In genomic region chr19:17332360-17332676, GRCh38 we compare ENCODE assay signal across 14 cellular contexts. TPM values are rescaled to one million over a fixed set of nuclear protein-coding genes. Genes with fewer than 3 reads are reported as not detected.
A peak's percentile ranks its signal among the peaks of the same experiment; 100 is the strongest.
DNase-seq lines count a peak whose midpoint lies in the region; ATAC-seq and TF ChIP-seq lines count a peak whose summit lies in the region.
"Had no signal": no experiment of that assay in that cellular context is flagged by ENCODE, and none has a peak within 500 bp of the region (broad histone marks: within the 10 kb centered on the region; RNA-seq: fewer than 3 reads in every experiment).

No MANE protein-coding gene starts in this region.

- peaks cover 19% of the 10 kb centered on the region for H3K36me3 Mint-ChIP-seq in nephron (ENCODE audit: low read depth)

- POLR2A ChIA-PET in SK-N-SH (lab: Yijun Ruan, JAX) (interaction anchor here (0.5 to 1.6 kb wide), 3 partner anchors 23 to 129 kb away, joined by 3 to 8 read pairs (median 4); partner anchors contain the start of genes ABHD8 and DDA1), RWPE1 (lab: Yijun Ruan, JAX; ENCODE audit: low non-redundant PET) (interaction anchor here (0.6 kb wide), 1 partner anchor 13 kb away, joined by 3 read pairs; no protein-coding TSS in a partner anchor)

- no peak for ATAC-seq in SK-N-SH treated with all-trans-retinoic acid at 6 μM for 48 hours
- no peak for ATAC-seq in HG02763 (IDR thresholded peaks at IDR 0.05; ENCODE audit: unreplicated experiment)

- H3K27ac ChIP-seq in SK-N-SH (ENCODE audit: low read depth in 2 of 2, low read length in 1 of 2) (no peak overlapping the region), RWPE1 (peak overlapping the region; percentile 98), coronary artery (no peak overlapping the region), stomach (no peak overlapping the region)

- TF ChIP-seq POLR2A in stomach (IDR thresholded peaks at IDR 0.05): no peak

- H3K4me1 Mint-ChIP-seq in nephron: peaks cover 20% of the 10 kb centered on the region

- intact Hi-C loops in stomach (cut with DNase I; ENCODE audit: low total_unique reads): no loop called here

- H3K9ac ChIP-seq in SK-N-SH: no peak overlapping the region

- H3K4me3 Mint-ChIP-seq in nephron: peak overlapping the region; percentile 76 to 79 (median 78)
- H3K4me3 Mint-ChIP-seq: CD14-positive monocyte had no signal

- peaks cover 0 to 8% of the 10 kb centered on the region in 2 experiments for H3K36me3 ChIP-seq in SK-N-SH (replicated peaks in 1 of 2; ENCODE audit: control insufficient read depth in 1 of 2, insufficient read depth in 2 of 2, low read length in 1 of 2)
- H3K36me3 ChIP-seq in stomach: peaks cover 0 to 12% (median 7%) of the 10 kb centered on the region in 4 donors

- no peaks in the 10 kb centered on the region for H3K9me2 ChIP-seq in SK-N-SH

- H3K27me3 Mint-ChIP-seq in nephron (ENCODE audit: low read depth): peaks cover 23% of the 10 kb centered on the region

- no peaks in the 10 kb centered on the region for H3K79me2 ChIP-seq in SK-N-SH (ENCODE audit: insufficient read depth)

- no peak for TF ChIP-seq RAD21 in SK-N-SH (IDR thresholded peaks at IDR 0.05; ENCODE audit: low read length)

- H3K9me3 ChIP-seq in SK-N-SH (no peaks in the 10 kb centered on the region), stomach (no peaks in the 10 kb centered on the region)

- no peak for TF ChIP-seq CTCF in SK-N-SH (IDR thresholded peaks at IDR 0.05)
- TF ChIP-seq CTCF in RWPE1 (conservative IDR thresholded peaks at IDR 0.05; ENCODE audit: low read depth): no peak
- TF ChIP-seq CTCF in nephron (IDR thresholded peaks at IDR 0.05; ENCODE audit: unreplicated experiment in 3 of 3): no peak
- TF ChIP-seq CTCF in coronary artery (IDR thresholded peaks at IDR 0.05): no peak
- no peak for TF ChIP-seq CTCF in stomach (IDR thresholded peaks at IDR 0.05)

- no peak overlapping the region for H2AFZ ChIP-seq in SK-N-SH (ENCODE audit: low read depth)

- TF ChIP-seq EP300 in SK-N-SH (IDR thresholded peaks at IDR 0.05; ENCODE audit: borderline replicate concordance in 1 of 2, low read depth in 1 of 2, low read length in 1 of 2) (no peak), stomach (IDR thresholded peaks at IDR 0.05) (no peak)

- WGBS in SK-N-SH (ENCODE audit: low lambda C conversion rate): 95% methylated on average over 8 of the region's 8 CpGs
- 88 to 96% (median 93%) methylated on average over 8 of the region's 8 CpGs for whole genome bisulfite sequencing in stomach, 5 donors

- H3F3A ChIP-seq in SK-N-SH (replicated peaks; ENCODE audit: insufficient read depth): peaks cover 8% of the 10 kb centered on the region

- H3K4me3 ChIP-seq in SK-N-SH (ENCODE audit: low read depth in 2 of 2, low read length in 1 of 2) (no peak overlapping the region), coronary artery (no peak overlapping the region), stomach (no peak overlapping the region)

- no peak overlapping the region for H3K27ac Mint-ChIP-seq in nephron
- H3K27ac Mint-ChIP-seq: CD14-positive monocyte had no signal

- H3K27me3 ChIP-seq in SK-N-SH (ENCODE audit: insufficient read depth) (no peaks in the 10 kb centered on the region), stomach (peaks cover 0 to 36% (median 11%) of the 10 kb centered on the region in 3 donors)

- no peaks in the 10 kb centered on the region for H4K20me1 ChIP-seq in SK-N-SH (ENCODE audit: insufficient read depth)

- DNase-seq in SK-N-SH (no peak), RWPE1 (ENCODE audit: low spot score) (no peak), coronary artery (ENCODE audit: low spot score) (no peak), stomach (no peak), GOT3 (lab: John Stamatoyannopoulos, UW) (no peak)
- DNase-seq: 8988T, AML-193, NCI-H1694 treated with DMSO at 0.1 percent for 48 hours, NCI-H2081 treated with DMSO at 0.1 percent for 48 hours had no signal

- H3K9me3 Mint-ChIP-seq in nephron: no peaks in the 10 kb centered on the region
- H3K9me3 Mint-ChIP-seq: H9 had no signal

- CTCF ChIA-PET in SK-N-SH (lab: Yijun Ruan, JAX) (interaction anchor here (0.9 to 1.8 kb wide), 5 partner anchors 13 to 59 kb away, joined by 3 to 7 read pairs (median 5); partner anchors contain the start of gene MRPL34), RWPE1 (lab: Yijun Ruan, JAX) (interaction anchor here (1.2 kb wide), 1 partner anchor 27 kb away, joined by 3 read pairs; the partner anchor contains the start of gene MRPL34)

- no peak overlapping the region for H3K4me2 ChIP-seq in SK-N-SH

- H3K4me1 ChIP-seq in SK-N-SH (ENCODE audit: control insufficient read depth in 1 of 2, insufficient read depth in 2 of 2, low read depth in 1 of 2, low read length in 1 of 2) (peaks cover 0 to 16% of the 10 kb centered on the region in 2 experiments; a peak in 1 of 4 replicates), stomach (peaks cover 32 to 62% (median 48%) of the 10 kb centered on the region in 4 donors)

TF ChIP-seq in SK-N-SH treated with all-trans-retinoic acid at 6 μM for 48 hours, 23 proteins besides CTCF, POLR2A, EP300 and RAD21 (continues in another document):
- no peak for TF ChIP-seq ESRRG (CRISPR knock-in tag; IDR thresholded peaks at IDR 0.05)
- TF ChIP-seq PATZ1 (CRISPR knock-in tag; IDR thresholded peaks at IDR 0.05; ENCODE audit: borderline replicate concordance): no peak
- no peak for TF ChIP-seq POU6F1 (CRISPR knock-in tag; IDR thresholded peaks at IDR 0.05; ENCODE audit: borderline replicate concordance, low read depth)
- TF ChIP-seq ZFP30 (CRISPR knock-in tag; IDR thresholded peaks at IDR 0.05): no peak
- TF ChIP-seq CSRNP3 (CRISPR knock-in tag; IDR thresholded peaks at IDR 0.05): no peak
- no peak for TF ChIP-seq TCF4 (CRISPR knock-in tag; IDR thresholded peaks at IDR 0.05; ENCODE audit: borderline replicate concordance)

RNA-seq across cellular contexts. Expression of gene ANO8, which starts 2.3 kb away (rescaled TPM):
- polyA plus RNA-seq in SK-N-SH (2012; rRNA removed) (5.0 and 7.8 TPM in 2 replicates), stomach (1 to 10 TPM; 1.1 to 5.1 (median 3.6) TPM)
- polyA plus RNA-seq in SK-N-SH (2012; cell fraction: cytosol; rRNA removed): 2.6 and 4.2 TPM in 2 replicates
- 21.4 and 31.6 TPM in 2 replicates for polyA plus RNA-seq in SK-N-SH (2012; cell fraction: nucleus; rRNA removed)
- total RNA-seq in stomach: 10 to 100 TPM in 4 of 5 donors, 1 to 10 TPM in 1; 2.9 to 37.9 (median 23.0) TPM

RNA-seq across cellular contexts. Expression of gene GTPBP3, which starts 5.0 kb away (rescaled TPM):
- 21.6 and 22.4 TPM in 2 replicates for polyA plus RNA-seq in SK-N-SH (2012; rRNA removed)
- polyA plus RNA-seq in SK-N-SH (2012; cell fraction: cytosol; rRNA removed): 9.1 and 12.1 TPM in 2 replicates
- 72.5 and 94.4 TPM in 2 replicates for polyA plus RNA-seq in SK-N-SH (2012; cell fraction: nucleus; rRNA removed)
- total RNA-seq in stomach: 10 to 100 TPM; 17.1 to 93.9 (median 68.7) TPM
- 10 to 100 TPM; 11.2 to 11.8 (median 11.4) TPM for polyA plus RNA-seq in stomach

RNA-seq across cellular contexts. Expression of gene DDA1, which starts 23.0 kb away (rescaled TPM):
- polyA plus RNA-seq in SK-N-SH (2012; rRNA removed) (112 and 135 TPM in 2 replicates), stomach (10 to 100 TPM; 30.8 to 63.7 (median 48.1) TPM)
- 110 and 115 TPM in 2 replicates for polyA plus RNA-seq in SK-N-SH (2012; cell fraction: cytosol; rRNA removed)
- 90.9 and 103 TPM in 2 replicates for polyA plus RNA-seq in SK-N-SH (2012; cell fraction: nucleus; rRNA removed)
- 10 to 100 TPM in 4 of 5 donors, 1 to 10 TPM in 1; 2.2 to 56.0 (median 21.4) TPM for total RNA-seq in stomach

RNA-seq across cellular contexts. Expression of gene MRPL34, which starts 26.6 kb away (rescaled TPM):
- 61.4 and 72.9 TPM in 2 replicates for polyA plus RNA-seq in SK-N-SH (2012; rRNA removed)
- polyA plus RNA-seq in SK-N-SH (2012; cell fraction: cytosol; rRNA removed): 70.2 and 72.1 TPM in 2 replicates
- polyA plus RNA-seq in SK-N-SH (2012; cell fraction: nucleus; rRNA removed): 40.9 and 93.7 TPM in 2 replicates
- 100 to 1,000 TPM in 3 of 5 donors, 10 to 100 TPM in 1, 1 to 10 TPM in 1; 6.6 to 167 (median 142) TPM for total RNA-seq in stomach
- polyA plus RNA-seq in stomach: 100 to 1,000 TPM; 161 to 200 (median 192) TPM

RNA-seq across cellular contexts. Expression of gene ABHD8, which starts 29.1 kb away (rescaled TPM):
- 10.6 and 11.1 TPM in 2 replicates for polyA plus RNA-seq in SK-N-SH (2012; rRNA removed)
- 4.6 and 9.1 TPM in 2 replicates for polyA plus RNA-seq in SK-N-SH (2012; cell fraction: cytosol; rRNA removed)
- 6.7 and 21.3 TPM in 2 replicates for polyA plus RNA-seq in SK-N-SH (2012; cell fraction: nucleus; rRNA removed)
- total RNA-seq in stomach: 10 to 100 TPM in 3 of 5 donors, 1 to 10 TPM in 2; 4.9 to 28.1 (median 15.2) TPM
- polyA plus RNA-seq in stomach: 10 to 100 TPM in 1 of 3 donors, 1 to 10 TPM in 2; 8.0 to 12.0 (median 9.8) TPM
